In the genomic region with DNA sequence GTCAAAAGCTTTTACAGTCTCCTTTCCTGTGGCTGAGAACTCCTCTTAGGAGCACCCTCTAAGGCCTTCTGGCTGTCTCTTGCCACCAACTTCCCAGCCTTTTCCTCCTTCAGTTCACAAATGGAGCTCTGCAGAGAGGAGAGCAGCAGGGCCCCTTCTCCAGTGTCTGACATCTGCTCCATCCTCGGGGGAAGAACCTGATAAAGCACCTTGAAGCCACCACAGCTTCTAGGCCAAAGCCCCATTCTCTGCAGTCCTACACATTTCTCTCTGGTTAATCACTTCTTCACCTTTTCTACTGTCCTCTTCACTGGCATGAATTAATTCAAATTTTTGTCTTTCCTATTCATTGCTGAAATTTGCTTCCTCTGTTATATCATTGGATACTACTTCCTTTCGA, we compare ENCODE assay signal across 17 cellular contexts.
DNase-seq lines count a peak whose midpoint lies in the region; ATAC-seq and TF ChIP-seq lines count a peak whose summit lies in the region.
"Had no signal": no experiment of that assay in that cellular context is flagged by ENCODE, and none has a peak within 500 bp of the region (broad histone marks: within the 10 kb centered on the region; RNA-seq: fewer than 3 reads in every experiment).

No MANE protein-coding gene starts in this region.

- H2AK5ac ChIP-seq in H9 (ENCODE audit: insufficient read length, low read length) = no peak overlapping the region

- no peak overlapping the region for H3T11ph ChIP-seq in H9 (ENCODE audit: low read length)

- peak overlapping the region; percentile 56 for H3K4me3 ChIP-seq in iPS-18a (ENCODE audit: low read length)
- H3K4me3 ChIP-seq: GM23248, HAP-1 had no signal

- 0 out of 2 replicates have a peak, but pooled peaks cover 3% of the 10 kb centered on the region for H3K4me1 ChIP-seq in H9 (ENCODE audit: insufficient read depth, low read length)
- peaks cover 20% of the 10 kb centered on the region for H3K4me1 ChIP-seq in iPS-18a (ENCODE audit: control insufficient read depth, low read depth, low read length)
- H3K4me1 ChIP-seq: BE2C, HAP-1 had no signal

- H3K4me2 ChIP-seq in H9 (ENCODE audit: insufficient read depth, insufficient read length, low read length) = no peak overlapping the region

- H3K4me1 Mint-ChIP-seq in H9 = peaks cover 35 to 40% of the 10 kb centered on the region in 2 experiments
- peaks cover 31% of the 10 kb centered on the region for H3K4me1 Mint-ChIP-seq in WTC11
- H3K4me1 Mint-ChIP-seq in naive thymus-derived CD8-positive, alpha-beta T cell = peaks cover 0 to 7% (median 0%) of the 10 kb centered on the region in 4 donors
- H3K4me1 Mint-ChIP-seq: CD4-positive, alpha-beta memory T cell had no signal

- H3K23ac ChIP-seq in H9 (ENCODE audit: insufficient read length, low read depth, low read length) = no peak overlapping the region

- H3K9me3 Mint-ChIP-seq in H9 (peaks cover 9 to 12% of the 10 kb centered on the region in 2 experiments), WTC11 (peaks cover 27% of the 10 kb centered on the region)
- H3K9me3 Mint-ChIP-seq in naive thymus-derived CD8-positive, alpha-beta T cell = peaks cover 5 to 27% (median 13%) of the 10 kb centered on the region in 9 donors

- no peak overlapping the region for H3K18ac ChIP-seq in H9 (ENCODE audit: insufficient read length, low read depth, low read length)

- no peak overlapping the region for H3K4ac ChIP-seq in H9 (ENCODE audit: low read depth, low read length)

- peak overlapping the region; percentile 9 for H3K27ac ChIP-seq in H9 (ENCODE audit: insufficient read length, low read depth, low read length)
- peak overlapping the region; percentile 72 for H3K27ac ChIP-seq in iPS-18a (ENCODE audit: low read length)
- H3K27ac ChIP-seq: C4-2B, GM23248 had no signal

- ATAC-seq in WTC11 = peak; percentile 61; the same call in 1 of the 2 replicates
- no peak for ATAC-seq in HG03354 (IDR thresholded peaks at IDR 0.05; ENCODE audit: poor library complexity, severe bottlenecking, unreplicated experiment)
- ATAC-seq in naive thymus-derived CD8-positive, alpha-beta T cell = no peak

- CTCF ChIA-PET in WTC11 (lab: Charles Lee) = interaction anchor here (1.4 kb wide), 1 partner anchor 78 kb away, joined by 4 read pairs; no protein-coding TSS in a partner anchor

- H3K36me3 ChIP-seq in iPS-18a (ENCODE audit: control insufficient read depth, low read depth, low read length) = peaks cover 14% of the 10 kb centered on the region
- H3K36me3 ChIP-seq: BE2C, HAP-1 had no signal

- TF ChIP-seq CTCF in H9 (conservative IDR thresholded peaks at IDR 0.05) (no peak), WTC11 (IDR thresholded peaks at IDR 0.05) (no peak), GM20000 (IDR thresholded peaks at IDR 0.05; ENCODE audit: extremely low read depth, missing control alignments) (no peak)

- H3K9ac ChIP-seq in H9 (ENCODE audit: extremely low read depth, insufficient read length, low read length) = no peak overlapping the region
- H3K9ac ChIP-seq in iPS-18a (ENCODE audit: low read length) = peak overlapping the region; percentile 34
- H3K9ac ChIP-seq: GM23248 had no signal

- H3K27ac Mint-ChIP-seq in H9 (peak overlapping the region; percentile 82 to 87 (median 86)), WTC11 (no peak overlapping the region; the same call in 1 of the 2 replicates)
- H3K27ac Mint-ChIP-seq in naive thymus-derived CD8-positive, alpha-beta T cell = no peak overlapping the region
- H3K27ac Mint-ChIP-seq: CD4-positive, alpha-beta memory T cell had no signal

- H3K4me3 Mint-ChIP-seq in H9 (no peak overlapping the region; a peak in 2 of 5 replicates), WTC11 (no peak overlapping the region)
- no peak overlapping the region for H3K4me3 Mint-ChIP-seq in naive thymus-derived CD8-positive, alpha-beta T cell
- H3K4me3 Mint-ChIP-seq: CD4-positive, alpha-beta memory T cell had no signal

- DNase-seq in H9 = no peak
- no peak for DNase-seq in WTC11 (ENCODE audit: low spot score)
- DNase-seq in SIG-M5 (lab: John Stamatoyannopoulos, UW) = no peak
- DNase-seq in GM20000 (ENCODE audit: low spot score) = no peak
- DNase-seq in naive thymus-derived CD8-positive, alpha-beta T cell = no peak
- DNase-seq: BE2C; CD4-positive, alpha-beta memory T cell; DND-41; GF-D8; GM23248; IMR-90; Kasumi-1; KBM-7 had no signal

- no peak overlapping the region for H2BK120ac ChIP-seq in H9 (ENCODE audit: low read depth, low read length, poor library complexity, severe bottlenecking)

- H2AFZ ChIP-seq in H9 (ENCODE audit: low read length) = no peak overlapping the region
- H2AFZ ChIP-seq: GM23248 had no signal

- no peaks in the 10 kb centered on the region for H3K79me1 ChIP-seq in H9 (ENCODE audit: insufficient read depth, low read depth, low read length, poor library complexity, severe bottlenecking)

- H3K56ac ChIP-seq in H9 (ENCODE audit: insufficient read length, low read depth, low read length) = no peak overlapping the region

- H4K5ac ChIP-seq in H9 (ENCODE audit: insufficient read length, low read depth, low read length) = no peak overlapping the region

- no CpG with 5 or more reads among the region's 2 CpGs for WGBS in H9 (ENCODE audit: extremely low coverage, insufficient read length, low lambda C conversion rate)

- H2BK12ac ChIP-seq in H9 (ENCODE audit: insufficient read length, low read depth, low read length) = no peak overlapping the region

- POLR2A ChIA-PET in WTC11 (lab: Charles Lee) = no interaction called here
- POLR2A ChIA-PET in naive thymus-derived CD8-positive, alpha-beta T cell (lab: Charles Lee) = no interaction called here

- H4K20me1 ChIP-seq in H9 (ENCODE audit: control insufficient read depth, insufficient read depth, insufficient read length) = no peaks in the 10 kb centered on the region

- peaks cover 3% of the 10 kb centered on the region for H3K23me2 ChIP-seq in H9 (ENCODE audit: insufficient read length, low read depth, low read length, poor library complexity, severe bottlenecking)

- H3K14ac ChIP-seq in H9 (ENCODE audit: insufficient read depth, low read length) = no peak overlapping the region

- H3K9me3 ChIP-seq in H9 (ENCODE audit: control insufficient read depth, low read depth, low read length) = peaks cover 3% of the 10 kb centered on the region
- no peaks in the 10 kb centered on the region for H3K9me3 ChIP-seq in iPS-18a (ENCODE audit: control insufficient read depth, low read depth, low read length)
- H3K9me3 ChIP-seq: BE2C, HAP-1 had no signal

- no peak overlapping the region for H2BK15ac ChIP-seq in H9 (ENCODE audit: low read depth, low read length)

- H3K27me3 ChIP-seq in H9 (ENCODE audit: insufficient read depth, low read length) (no peaks in the 10 kb centered on the region), iPS-18a (ENCODE audit: control insufficient read depth, insufficient read depth, low read length) (no peaks in the 10 kb centered on the region)
- H3K27me3 ChIP-seq: BE2C had no signal

- H4K8ac ChIP-seq in H9 (replicated peaks; ENCODE audit: insufficient read length, low read depth, low read length) = no peak overlapping the region

- H3K27me3 Mint-ChIP-seq in H9 (ENCODE audit: low read depth) (peaks cover 1% of the 10 kb centered on the region; the same call in 1 of the 2 replicates), WTC11 (ENCODE audit: low read depth) (no peaks in the 10 kb centered on the region)
- H3K27me3 Mint-ChIP-seq in naive thymus-derived CD8-positive, alpha-beta T cell = peaks cover 12 to 41% (median 36%) of the 10 kb centered on the region in 5 donors

- H3K79me2 ChIP-seq in H9 (ENCODE audit: insufficient read depth, low read length) = no peaks in the 10 kb centered on the region; the same call in 1 of the 2 replicates

- peaks cover 9 to 28% (median 10%) of the 10 kb centered on the region in 3 experiments for H3K36me3 Mint-ChIP-seq in H9 (ENCODE audit: insufficient read depth in 1 of 3, low read depth in 3 of 3)
- peaks cover 35% of the 10 kb centered on the region for H3K36me3 Mint-ChIP-seq in WTC11
- H3K36me3 Mint-ChIP-seq in naive thymus-derived CD8-positive, alpha-beta T cell = peaks cover 0 to 22% (median 1%) of the 10 kb centered on the region in 3 donors
- H3K36me3 Mint-ChIP-seq: CD4-positive, alpha-beta memory T cell had no signal

- no peak overlapping the region for H4K91ac ChIP-seq in H9 (ENCODE audit: insufficient read length, low read depth, low read length)

- H2BK20ac ChIP-seq in H9 (ENCODE audit: low read depth, low read length, poor library complexity, severe bottlenecking) = no peak overlapping the region

- no peak overlapping the region for H2BK5ac ChIP-seq in H9 (ENCODE audit: insufficient read length, low read length)

TF ChIP-seq in WTC11, 78 proteins besides CTCF, POLR2A, EP300 and RAD21:
- TF ChIP-seq, protein P1, sequence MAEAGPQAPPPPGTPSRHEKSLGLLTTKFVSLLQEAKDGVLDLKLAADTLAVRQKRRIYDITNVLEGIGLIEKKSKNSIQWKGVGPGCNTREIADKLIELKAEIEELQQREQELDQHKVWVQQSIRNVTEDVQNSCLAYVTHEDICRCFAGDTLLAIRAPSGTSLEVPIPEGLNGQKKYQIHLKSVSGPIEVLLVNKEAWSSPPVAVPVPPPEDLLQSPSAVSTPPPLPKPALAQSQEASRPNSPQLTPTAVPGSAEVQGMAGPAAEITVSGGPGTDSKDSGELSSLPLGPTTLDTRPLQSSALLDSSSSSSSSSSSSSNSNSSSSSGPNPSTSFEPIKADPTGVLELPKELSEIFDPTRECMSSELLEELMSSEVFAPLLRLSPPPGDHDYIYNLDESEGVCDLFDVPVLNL (CRISPR knock-in tag; IDR thresholded peaks at IDR 0.05; ENCODE audit: borderline replicate concordance, low read depth) = no peak
- TF ChIP-seq FOXP1 (CRISPR knock-in tag; IDR thresholded peaks at IDR 0.05; ENCODE audit: borderline replicate concordance) (no peak), JAZF1 (CRISPR knock-in tag; IDR thresholded peaks at IDR 0.05) (no peak)
TF ChIP-seq in WTC11: peak in this region for 0.

Comparison
In these comparisons a context has a peak if more than half of its experiments do, and no peak if none do; other contexts are left out.
1. H3K27ac Mint-ChIP-seq: peak in H9 (3 of 3); none in WTC11 (single experiment) and naive thymus-derived CD8-positive, alpha-beta T cell (0 of 10).